ENCODE assay signal across 8 cellular contexts in the genomic region with DNA sequence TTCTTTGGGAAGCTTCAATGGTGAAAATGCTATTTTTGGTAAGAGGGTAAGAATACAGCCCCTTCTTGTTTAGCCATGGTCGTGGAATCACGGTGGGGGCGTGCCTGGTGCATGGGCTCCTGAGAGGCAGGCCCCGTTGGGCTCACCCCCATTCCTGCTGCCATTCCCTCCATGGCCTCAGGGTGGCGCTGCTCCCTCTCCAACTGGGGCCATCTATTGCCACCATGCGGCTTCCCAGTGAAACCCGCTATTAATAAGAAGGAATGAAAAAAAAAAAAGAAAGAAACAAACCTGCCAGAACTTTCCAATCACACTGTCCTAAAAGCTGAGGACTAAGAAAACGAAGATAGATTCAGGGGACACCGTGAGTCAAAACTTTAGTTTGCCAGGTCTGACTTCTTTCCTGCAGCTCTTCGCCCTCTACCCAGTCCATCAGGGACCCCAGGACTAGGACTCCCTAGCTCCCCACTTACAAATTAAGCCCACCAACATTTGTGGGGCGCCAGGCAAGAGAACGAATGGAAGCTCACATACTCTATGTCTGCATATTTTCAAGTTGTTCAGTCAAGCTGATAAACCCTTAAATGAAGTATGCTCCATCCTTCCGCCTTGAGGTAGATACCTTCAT. TPM values are rescaled to one million over a fixed set of nuclear protein-coding genes. Genes with fewer than 3 reads are reported as not detected.
A peak's percentile ranks its signal among the peaks of the same experiment; 100 is the strongest.
DNase-seq lines count a peak whose midpoint lies in the region; ATAC-seq and TF ChIP-seq lines count a peak whose summit lies in the region.

No MANE protein-coding gene starts in this region.

- H3K27me3 ChIP-seq in prostate gland (replicated peaks; ENCODE audit: insufficient read depth) (no peaks in the 10 kb centered on the region), uterus (no peaks in the 10 kb centered on the region)

- peak; percentile 93 to 99 (median 97) for TF ChIP-seq CTCF in prostate gland (IDR thresholded peaks at IDR 0.05)
- TF ChIP-seq CTCF in uterus (IDR thresholded peaks at IDR 0.05), result peak; percentile 97 to 99 (median 99)

- H3K27ac Mint-ChIP-seq in activated naive CD4-positive, alpha-beta T cell treated with anti-CD3 and anti-CD28 coated beads, Interleukin-2, amount 10 ng/mL, durations not matched to agents 7 days and 5 days, result no peak overlapping the region

- H3K4me1 ChIP-seq in prostate gland (replicated peaks) (no peaks in the 10 kb centered on the region), uterus (no peaks in the 10 kb centered on the region)

- DNase-seq in Ammon's horn (ENCODE audit: low spot score) (peak; percentile 80), LoVo (ENCODE audit: low spot score) (peak; percentile 74), SKM-1 treated with dmso at 0.1 percent for 144 hours (lab: John Stamatoyannopoulos, UW; ENCODE audit: unreplicated experiment) (peak; percentile 16), Right ventricle myocardium inferior (ENCODE audit: missing footprints) (peak; percentile 91), prostate gland (ENCODE audit: low spot score) (peak; percentile 69), uterus (peak; percentile 80 to 87)
- peak; percentile 87 for DNase-seq in activated naive CD4-positive, alpha-beta T cell treated with anti-CD3 and anti-CD28 coated beads, Interleukin-2, amount 10 ng/mL, durations not matched to agents 7 days and 5 days

- 29% methylated on average over 13 of the region's 13 CpGs for WGBS in prostate gland

- TF ChIP-seq POLR2A in prostate gland (IDR thresholded peaks at IDR 0.05), result no peak
- TF ChIP-seq POLR2A in uterus (IDR thresholded peaks at IDR 0.05), result no peak

- H3K9me3 Mint-ChIP-seq in activated naive CD4-positive, alpha-beta T cell treated with anti-CD3 and anti-CD28 coated beads, Interleukin-2, amount 10 ng/mL, durations not matched to agents 7 days and 5 days, result no peaks in the 10 kb centered on the region

- H3K36me3 ChIP-seq in prostate gland (no peaks in the 10 kb centered on the region), uterus (no peaks in the 10 kb centered on the region)

- peak; percentile 89 for ATAC-seq in GM19351 (IDR thresholded peaks at IDR 0.05; ENCODE audit: unreplicated experiment)
- ATAC-seq in Right ventricle myocardium inferior, result peak; percentile 89

- H3K4me3 ChIP-seq in prostate gland (no peak overlapping the region), uterus (no peak overlapping the region)

- CTCF ChIA-PET in activated naive CD4-positive, alpha-beta T cell treated with anti-CD3 and anti-CD28 coated beads, Interleukin-2, amount 10 ng/mL, durations not matched to agents 7 days and 5 days (lab: Charles Lee), result interaction anchor here (0.6 to 11.8 kb wide), 32 partner anchors 10 to 299 kb away, joined by 3 to 147 read pairs (median 4); a partner anchor contains a TSS

- H3K4me1 Mint-ChIP-seq in activated naive CD4-positive, alpha-beta T cell treated with anti-CD3 and anti-CD28 coated beads, Interleukin-2, amount 10 ng/mL, durations not matched to agents 7 days and 5 days, result peaks cover 7% of the 10 kb centered on the region

- H3K27ac ChIP-seq in prostate gland (no peak overlapping the region), uterus (peak overlapping the region in 1 of 2 donors; percentile 1)

- intact Hi-C loops in Right ventricle myocardium inferior (cut with DNase I) (loop anchor here (1.0 to 5.0 kb wide), 4 partner anchors 31 to 153 kb away; a partner anchor contains a TSS), prostate gland (cut with DNase I) (loop anchor here (2.0 to 5.0 kb wide), 2 partner anchors 75 to 119 kb away; no protein-coding TSS in a partner anchor), uterus (cut with DNase I; ENCODE audit: low total_unique reads) (no loop called here)

- no peaks in the 10 kb centered on the region for H3K36me3 Mint-ChIP-seq in activated naive CD4-positive, alpha-beta T cell treated with anti-CD3 and anti-CD28 coated beads, Interleukin-2, amount 10 ng/mL, durations not matched to agents 7 days and 5 days

- no peaks in the 10 kb centered on the region for H3K9me3 ChIP-seq in prostate gland
- no peaks in the 10 kb centered on the region for H3K9me3 ChIP-seq in uterus

- H3K4me3 Mint-ChIP-seq in activated naive CD4-positive, alpha-beta T cell treated with anti-CD3 and anti-CD28 coated beads, Interleukin-2, amount 10 ng/mL, durations not matched to agents 7 days and 5 days, result no peak overlapping the region

- peaks cover 24% of the 10 kb centered on the region for H3K27me3 Mint-ChIP-seq in activated naive CD4-positive, alpha-beta T cell treated with anti-CD3 and anti-CD28 coated beads, Interleukin-2, amount 10 ng/mL, durations not matched to agents 7 days and 5 days

RNA-seq across cellular contexts. Expression of a gene that starts 30.6 kb away (rescaled TPM):
- total RNA-seq in Right ventricle myocardium inferior, result 69.9 TPM
- 100 to 1,000 TPM; 111 to 253 TPM for total RNA-seq in prostate gland
- total RNA-seq in uterus, result 100 to 1,000 TPM in 1 of 4 donors, 10 to 100 TPM in 3; 27.4 to 117 (median 54.2) TPM

Comparison
In these comparisons a context has a peak if more than half of its experiments do, and no peak if none do; other contexts are left out.
1. DNase-seq: peak in every context shown above with its lines; median percentile 91 in Right ventricle myocardium inferior; 87 in activated naive CD4-positive, alpha-beta T cell treated with anti-CD3 and anti-CD28 coated beads, Interleukin-2, amount 10 ng/mL, durations not matched to agents 7 days and 5 days; 84 in uterus; 80 in Ammon's horn; 74 in LoVo; 69 in prostate gland; 16 in SKM-1 treated with dmso at 0.1 percent for 144 hours.